Comparison of ENCODE assay signal across 26 cellular contexts in genomic region chr21:23281917-23282316, GRCh38.
"Had no signal": no experiment of that assay in that cellular context is flagged by ENCODE, and none has a peak within 500 bp of the region (broad histone marks: within the 10 kb centered on the region; RNA-seq: fewer than 3 reads in every experiment).

No MANE protein-coding gene starts in this region.

- H3K27me3 ChIP-seq: colonic mucosa, dorsolateral prefrontal cortex, esophagus muscularis mucosa, esophagus squamous epithelium, foreskin keratinocyte, gastrocnemius medialis, gastroesophageal sphincter, heart left ventricle, heart right ventricle, hepatocyte had no signal

- H3K9me3 ChIP-seq: colonic mucosa, esophagus muscularis mucosa, gastrocnemius medialis, gastroesophageal sphincter had no signal

- H3K4me1 ChIP-seq: colonic mucosa, esophagus muscularis mucosa, esophagus squamous epithelium, foreskin keratinocyte, gastrocnemius medialis, gastroesophageal sphincter, heart left ventricle, heart right ventricle had no signal

- H3K36me3 ChIP-seq: colonic mucosa, esophagus muscularis mucosa, esophagus squamous epithelium, gastrocnemius medialis, gastroesophageal sphincter, heart left ventricle, heart right ventricle had no signal

- H3K4me3 ChIP-seq: colonic mucosa, coronary artery, dorsolateral prefrontal cortex, esophagus muscularis mucosa, esophagus squamous epithelium, gastrocnemius medialis, gastroesophageal sphincter, heart left ventricle, heart right ventricle, hepatocyte had no signal

- DNase-seq: colonic mucosa; cortex of kidney; dermis blood vessel endothelial cell; dorsolateral prefrontal cortex; effector CD4-positive, alpha-beta T cell; effector CD8-positive, alpha-beta T cell; effector memory CD4-positive, alpha-beta T cell; effector memory CD8-positive, alpha-beta T cell; endodermal cell; erythroblast; esophagus squamous epithelium; foreskin fibroblast; foreskin keratinocyte; foreskin melanocyte; gastrocnemius medialis; glutamatergic neuron; head of caudate nucleus; heart left ventricle; heart right ventricle had no signal

- ATAC-seq: effector memory CD8-positive, alpha-beta T cell; esophagus mucosa; foreskin keratinocyte; gastrocnemius medialis; gastroesophageal sphincter; heart left ventricle; heart right ventricle had no signal

- H3K4me2 ChIP-seq: hepatocyte had no signal

- FAIRE-seq: endothelial cell of umbilical vein had no signal

- H3K79me2 ChIP-seq: hepatocyte had no signal

- H3K27ac ChIP-seq: colonic mucosa, coronary artery, dorsolateral prefrontal cortex, epithelial cell of prostate, esophagus muscularis mucosa, esophagus squamous epithelium, foreskin keratinocyte, gastrocnemius medialis, gastroesophageal sphincter, heart left ventricle, heart right ventricle, hepatocyte had no signal

- H2AFZ ChIP-seq: hepatocyte had no signal
